ENCODE assay signal across 1 cellular context in the genomic region with DNA sequence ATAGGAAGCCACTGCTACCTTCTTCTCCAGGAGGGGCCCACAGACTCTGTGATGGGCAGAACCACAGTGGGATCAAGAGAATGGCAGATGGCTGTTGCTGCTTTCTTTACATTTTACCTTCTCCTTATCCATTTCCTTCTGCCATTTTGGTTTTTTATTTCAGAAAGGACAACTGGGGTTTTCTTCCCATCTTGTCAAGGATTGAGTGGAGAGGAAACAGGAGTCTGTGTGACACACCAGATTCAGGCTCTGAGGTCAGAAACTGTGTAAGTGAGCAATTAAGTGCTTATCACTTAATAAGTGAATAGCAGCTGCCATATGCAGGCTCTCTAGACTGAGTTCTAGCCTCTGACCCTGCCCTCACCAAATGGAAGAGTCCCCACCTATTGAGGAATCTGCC.
TF ChIP-seq lines count a peak whose summit lies in the region.

No MANE protein-coding gene starts in this region.

TF ChIP-seq in HepG2, 621 proteins besides CTCF, POLR2A, EP300 and RAD21:
- TF ChIP-seq, protein P1, sequence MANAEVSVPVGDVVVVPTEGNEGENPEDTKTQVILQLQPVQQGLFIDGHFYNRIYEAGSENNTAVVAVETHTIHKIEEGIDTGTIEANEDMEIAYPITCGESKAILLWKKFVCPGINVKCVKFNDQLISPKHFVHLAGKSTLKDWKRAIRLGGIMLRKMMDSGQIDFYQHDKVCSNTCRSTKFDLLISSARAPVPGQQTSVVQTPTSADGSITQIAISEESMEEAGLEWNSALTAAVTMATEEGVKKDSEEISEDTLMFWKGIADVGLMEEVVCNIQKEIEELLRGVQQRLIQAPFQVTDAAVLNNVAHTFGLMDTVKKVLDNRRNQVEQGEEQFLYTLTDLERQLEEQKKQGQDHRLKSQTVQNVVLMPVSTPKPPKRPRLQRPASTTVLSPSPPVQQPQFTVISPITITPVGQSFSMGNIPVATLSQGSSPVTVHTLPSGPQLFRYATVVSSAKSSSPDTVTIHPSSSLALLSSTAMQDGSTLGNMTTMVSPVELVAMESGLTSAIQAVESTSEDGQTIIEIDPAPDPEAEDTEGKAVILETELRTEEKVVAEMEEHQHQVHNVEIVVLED (CRISPR knock-in tag; IDR thresholded peaks at IDR 0.05; ENCODE audit: borderline replicate concordance): no peak
- TF ChIP-seq, protein P2, sequence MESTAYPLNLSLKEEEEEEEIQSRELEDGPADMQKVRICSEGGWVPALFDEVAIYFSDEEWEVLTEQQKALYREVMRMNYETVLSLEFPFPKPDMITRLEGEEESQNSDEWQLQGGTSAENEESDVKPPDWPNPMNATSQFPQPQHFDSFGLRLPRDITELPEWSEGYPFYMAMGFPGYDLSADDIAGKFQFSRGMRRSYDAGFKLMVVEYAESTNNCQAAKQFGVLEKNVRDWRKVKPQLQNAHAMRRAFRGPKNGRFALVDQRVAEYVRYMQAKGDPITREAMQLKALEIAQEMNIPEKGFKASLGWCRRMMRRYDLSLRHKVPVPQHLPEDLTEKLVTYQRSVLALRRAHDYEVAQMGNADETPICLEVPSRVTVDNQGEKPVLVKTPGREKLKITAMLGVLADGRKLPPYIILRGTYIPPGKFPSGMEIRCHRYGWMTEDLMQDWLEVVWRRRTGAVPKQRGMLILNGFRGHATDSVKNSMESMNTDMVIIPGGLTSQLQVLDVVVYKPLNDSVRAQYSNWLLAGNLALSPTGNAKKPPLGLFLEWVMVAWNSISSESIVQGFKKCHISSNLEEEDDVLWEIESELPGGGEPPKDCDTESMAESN (CRISPR knock-in tag; conservative IDR thresholded peaks at IDR 0.05): no peak
- no peak for TF ChIP-seq ZBTB1 (CRISPR knock-in tag; IDR thresholded peaks at IDR 0.05; ENCODE audit: borderline replicate concordance)
- no peak for TF ChIP-seq ZIK1 (CRISPR knock-in tag; IDR thresholded peaks at IDR 0.05; ENCODE audit: borderline replicate concordance, low read depth)
- TF ChIP-seq, protein P3, sequence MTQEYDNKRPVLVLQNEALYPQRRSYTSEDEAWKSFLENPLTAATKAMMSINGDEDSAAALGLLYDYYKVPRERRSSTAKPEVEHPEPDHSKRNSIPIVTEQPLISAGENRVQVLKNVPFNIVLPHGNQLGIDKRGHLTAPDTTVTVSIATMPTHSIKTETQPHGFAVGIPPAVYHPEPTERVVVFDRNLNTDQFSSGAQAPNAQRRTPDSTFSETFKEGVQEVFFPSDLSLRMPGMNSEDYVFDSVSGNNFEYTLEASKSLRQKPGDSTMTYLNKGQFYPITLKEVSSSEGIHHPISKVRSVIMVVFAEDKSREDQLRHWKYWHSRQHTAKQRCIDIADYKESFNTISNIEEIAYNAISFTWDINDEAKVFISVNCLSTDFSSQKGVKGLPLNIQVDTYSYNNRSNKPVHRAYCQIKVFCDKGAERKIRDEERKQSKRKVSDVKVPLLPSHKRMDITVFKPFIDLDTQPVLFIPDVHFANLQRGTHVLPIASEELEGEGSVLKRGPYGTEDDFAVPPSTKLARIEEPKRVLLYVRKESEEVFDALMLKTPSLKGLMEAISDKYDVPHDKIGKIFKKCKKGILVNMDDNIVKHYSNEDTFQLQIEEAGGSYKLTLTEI (CRISPR knock-in tag; conservative IDR thresholded peaks at IDR 0.05): no peak
- TF ChIP-seq ZNF432 (CRISPR knock-in tag; IDR thresholded peaks at IDR 0.05; ENCODE audit: borderline replicate concordance): no peak
- TF ChIP-seq, protein P4, sequence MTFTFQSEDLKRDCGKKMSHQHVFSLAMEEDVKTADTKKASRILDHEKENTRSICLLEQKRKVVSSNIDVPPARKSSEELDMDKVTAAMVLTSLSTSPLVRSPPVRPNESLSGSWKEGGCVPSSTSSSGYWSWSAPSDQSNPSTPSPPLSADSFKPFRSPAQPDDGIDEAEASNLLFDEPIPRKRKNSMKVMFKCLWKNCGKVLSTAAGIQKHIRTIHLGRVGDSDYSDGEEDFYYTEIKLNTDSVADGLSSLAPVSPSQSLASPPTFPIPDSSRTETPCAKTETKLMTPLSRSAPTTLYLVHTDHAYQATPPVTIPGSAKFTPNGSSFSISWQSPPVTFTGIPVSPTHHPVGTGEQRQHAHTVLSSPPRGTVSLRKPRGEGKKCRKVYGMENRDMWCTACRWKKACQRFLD (CRISPR knock-in tag; IDR thresholded peaks at IDR 0.05; ENCODE audit: borderline replicate concordance): no peak
- no peak for TF ChIP-seq TRIM24 (CRISPR knock-in tag; IDR thresholded peaks at IDR 0.05)
- TF ChIP-seq, protein P5, sequence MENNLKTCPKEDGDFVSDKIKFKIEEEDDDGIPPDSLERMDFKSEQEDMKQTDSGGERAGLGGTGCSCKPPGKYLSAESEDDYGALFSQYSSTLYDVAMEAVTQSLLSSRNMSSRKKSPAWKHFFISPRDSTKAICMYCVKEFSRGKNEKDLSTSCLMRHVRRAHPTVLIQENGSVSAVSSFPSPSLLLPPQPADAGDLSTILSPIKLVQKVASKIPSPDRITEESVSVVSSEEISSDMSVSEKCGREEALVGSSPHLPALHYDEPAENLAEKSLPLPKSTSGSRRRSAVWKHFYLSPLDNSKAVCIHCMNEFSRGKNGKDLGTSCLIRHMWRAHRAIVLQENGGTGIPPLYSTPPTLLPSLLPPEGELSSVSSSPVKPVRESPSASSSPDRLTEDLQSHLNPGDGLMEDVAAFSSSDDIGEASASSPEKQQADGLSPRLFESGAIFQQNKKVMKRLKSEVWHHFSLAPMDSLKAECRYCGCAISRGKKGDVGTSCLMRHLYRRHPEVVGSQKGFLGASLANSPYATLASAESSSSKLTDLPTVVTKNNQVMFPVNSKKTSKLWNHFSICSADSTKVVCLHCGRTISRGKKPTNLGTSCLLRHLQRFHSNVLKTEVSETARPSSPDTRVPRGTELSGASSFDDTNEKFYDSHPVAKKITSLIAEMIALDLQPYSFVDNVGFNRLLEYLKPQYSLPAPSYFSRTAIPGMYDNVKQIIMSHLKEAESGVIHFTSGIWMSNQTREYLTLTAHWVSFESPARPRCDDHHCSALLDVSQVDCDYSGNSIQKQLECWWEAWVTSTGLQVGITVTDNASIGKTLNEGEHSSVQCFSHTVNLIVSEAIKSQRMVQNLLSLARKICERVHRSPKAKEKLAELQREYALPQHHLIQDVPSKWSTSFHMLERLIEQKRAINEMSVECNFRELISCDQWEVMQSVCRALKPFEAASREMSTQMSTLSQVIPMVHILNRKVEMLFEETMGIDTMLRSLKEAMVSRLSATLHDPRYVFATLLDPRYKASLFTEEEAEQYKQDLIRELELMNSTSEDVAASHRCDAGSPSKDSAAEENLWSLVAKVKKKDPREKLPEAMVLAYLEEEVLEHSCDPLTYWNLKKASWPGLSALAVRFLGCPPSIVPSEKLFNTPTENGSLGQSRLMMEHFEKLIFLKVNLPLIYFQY (CRISPR knock-in tag; IDR thresholded peaks at IDR 0.05; ENCODE audit: borderline replicate concordance): no peak
- TF ChIP-seq SAFB2 (CRISPR knock-in tag; IDR thresholded peaks at IDR 0.05; ENCODE audit: borderline replicate concordance, low read depth): no peak
- no peak for TF ChIP-seq ZNF253 (CRISPR knock-in tag; IDR thresholded peaks at IDR 0.05; ENCODE audit: borderline replicate concordance)
- TF ChIP-seq ZNF660 (CRISPR knock-in tag; IDR thresholded peaks at IDR 0.05; ENCODE audit: borderline replicate concordance, low read depth): no peak
- TF ChIP-seq ZNF24 (IDR thresholded peaks at IDR 0.05): no peak
- TF ChIP-seq ZNF468 (CRISPR knock-in tag; IDR thresholded peaks at IDR 0.05): no peak
- no peak for TF ChIP-seq NFRKB (IDR thresholded peaks at IDR 0.05)
- TF ChIP-seq ZNF34 (CRISPR knock-in tag; IDR thresholded peaks at IDR 0.05; ENCODE audit: borderline replicate concordance): no peak
- TF ChIP-seq, protein P6, sequence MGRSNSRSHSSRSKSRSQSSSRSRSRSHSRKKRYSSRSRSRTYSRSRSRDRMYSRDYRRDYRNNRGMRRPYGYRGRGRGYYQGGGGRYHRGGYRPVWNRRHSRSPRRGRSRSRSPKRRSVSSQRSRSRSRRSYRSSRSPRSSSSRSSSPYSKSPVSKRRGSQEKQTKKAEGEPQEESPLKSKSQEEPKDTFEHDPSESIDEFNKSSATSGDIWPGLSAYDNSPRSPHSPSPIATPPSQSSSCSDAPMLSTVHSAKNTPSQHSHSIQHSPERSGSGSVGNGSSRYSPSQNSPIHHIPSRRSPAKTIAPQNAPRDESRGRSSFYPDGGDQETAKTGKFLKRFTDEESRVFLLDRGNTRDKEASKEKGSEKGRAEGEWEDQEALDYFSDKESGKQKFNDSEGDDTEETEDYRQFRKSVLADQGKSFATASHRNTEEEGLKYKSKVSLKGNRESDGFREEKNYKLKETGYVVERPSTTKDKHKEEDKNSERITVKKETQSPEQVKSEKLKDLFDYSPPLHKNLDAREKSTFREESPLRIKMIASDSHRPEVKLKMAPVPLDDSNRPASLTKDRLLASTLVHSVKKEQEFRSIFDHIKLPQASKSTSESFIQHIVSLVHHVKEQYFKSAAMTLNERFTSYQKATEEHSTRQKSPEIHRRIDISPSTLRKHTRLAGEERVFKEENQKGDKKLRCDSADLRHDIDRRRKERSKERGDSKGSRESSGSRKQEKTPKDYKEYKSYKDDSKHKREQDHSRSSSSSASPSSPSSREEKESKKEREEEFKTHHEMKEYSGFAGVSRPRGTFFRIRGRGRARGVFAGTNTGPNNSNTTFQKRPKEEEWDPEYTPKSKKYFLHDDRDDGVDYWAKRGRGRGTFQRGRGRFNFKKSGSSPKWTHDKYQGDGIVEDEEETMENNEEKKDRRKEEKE (IDR thresholded peaks at IDR 0.05): no peak
- no peak for TF ChIP-seq RFX1 (IDR thresholded peaks at IDR 0.05)
- no peak for TF ChIP-seq ZNF788 (CRISPR knock-in tag; IDR thresholded peaks at IDR 0.05; ENCODE audit: borderline replicate concordance)
